8 cellular contexts compared by ENCODE assay signal in genomic region chr20:34022154-34022842, GRCh38. TPM values are rescaled to one million over a fixed set of nuclear protein-coding genes. Genes with fewer than 3 reads are reported as not detected.
DNase-seq lines count a peak whose midpoint lies in the region; ATAC-seq and TF ChIP-seq lines count a peak whose summit lies in the region.

No MANE protein-coding gene starts in this region.

- no peak overlapping the region for H3K4me3 Mint-ChIP-seq in GM23338
- no peak overlapping the region for H3K4me3 Mint-ChIP-seq in chondrocyte (ENCODE audit: unreplicated experiment)

- ATAC-seq in GM23338, result peak; percentile 68
- ATAC-seq in left lobe of liver, result no peak

- H3K79me2 ChIP-seq in GM23338 (replicated peaks; ENCODE audit: insufficient read depth) (peaks cover 98% of the 10 kb centered on the region), smooth muscle cell (ENCODE audit: low read depth) (peaks cover 90% of the 10 kb centered on the region)

- H3K27me3 ChIP-seq in GM23338 (ENCODE audit: insufficient read depth) (no peaks in the 10 kb centered on the region), smooth muscle cell (ENCODE audit: low read depth) (no peaks in the 10 kb centered on the region)

- no peaks in the 10 kb centered on the region for H3K9me3 Mint-ChIP-seq in GM23338
- H3K9me3 Mint-ChIP-seq in chondrocyte (ENCODE audit: low read depth), result no peaks in the 10 kb centered on the region

- peaks cover 69% of the 10 kb centered on the region for H4K20me1 ChIP-seq in GM23338 (replicated peaks; ENCODE audit: insufficient read depth)
- peaks cover 98% of the 10 kb centered on the region for H4K20me1 ChIP-seq in smooth muscle cell (ENCODE audit: low read depth)

- H3K4me2 ChIP-seq in GM23338 (no peak overlapping the region), smooth muscle cell (no peak overlapping the region)

- H3K9me2 ChIP-seq in GM23338 (ENCODE audit: insufficient read depth), result no peaks in the 10 kb centered on the region

- H3K27ac Mint-ChIP-seq in GM23338, result no peak overlapping the region; the same call in 1 of the 2 replicates
- no peak overlapping the region for H3K27ac Mint-ChIP-seq in chondrocyte (ENCODE audit: unreplicated experiment)

- H2AFZ ChIP-seq in GM23338 (no peak overlapping the region), smooth muscle cell (ENCODE audit: low read depth) (no peak overlapping the region)

- TF ChIP-seq CTCF in GM23338 (conservative IDR thresholded peaks at IDR 0.05; ENCODE audit: low read depth in 2 of 2) (peak; percentile 64 to 69), chondrocyte (IDR thresholded peaks at IDR 0.05) (peak; percentile 72), smooth muscle cell (IDR thresholded peaks at IDR 0.05; ENCODE audit: borderline replicate concordance, insufficient read depth, poor library complexity, severe bottlenecking) (peak; percentile 23)

- H3K4me3 ChIP-seq in GM23338, result no peak overlapping the region
- no peak overlapping the region for H3K4me3 ChIP-seq in smooth muscle cell

- H3F3A ChIP-seq in GM23338 (replicated peaks; ENCODE audit: low read depth) (no peaks in the 10 kb centered on the region), smooth muscle cell (ENCODE audit: low read depth) (peaks cover 2% of the 10 kb centered on the region)

- WGBS in smooth muscle cell (ENCODE audit: low lambda C conversion rate), result 89% methylated on average over 4 of the region's 4 CpGs

- peaks cover 6% of the 10 kb centered on the region; the same call in 2 of the 3 replicates for H3K36me3 Mint-ChIP-seq in GM23338 (ENCODE audit: low read depth)
- peaks cover 2% of the 10 kb centered on the region for H3K36me3 Mint-ChIP-seq in chondrocyte (ENCODE audit: low read depth)

- DNase-seq in NCI-H1092 treated with DMSO at 0.1 percent for 48 hours (lab: John Stamatoyannopoulos, UW), result peak; percentile 10
- no peak for DNase-seq in NCI-H1092 (lab: John Stamatoyannopoulos, UW)
- peak; percentile 74 for DNase-seq in GM23338 (ENCODE audit: low spot score)
- peak; percentile 33 for DNase-seq in NCI-H82 treated with DMSO at 0.1 percent for 48 hours (lab: John Stamatoyannopoulos, UW; ENCODE audit: unreplicated experiment)
- DNase-seq in chondrocyte (ENCODE audit: low spot score), result no peak
- DNase-seq in smooth muscle cell (lab: John Stamatoyannopoulos, UW; ENCODE audit: unreplicated experiment), result no peak
- no peak for DNase-seq in stimulated activated CD4-positive, alpha-beta T cell treated with anti-CD3 and anti-CD28 coated beads, Interleukin-15, amount 100 ng/mL, for 24 hours
- DNase-seq in left lobe of liver (ENCODE audit: low spot score), result no peak

- H3K27me3 Mint-ChIP-seq in GM23338 (ENCODE audit: insufficient read depth, low read depth, poor library complexity), result peaks cover 12% of the 10 kb centered on the region
- no peaks in the 10 kb centered on the region for H3K27me3 Mint-ChIP-seq in chondrocyte (ENCODE audit: low read depth)

- H3K36me3 ChIP-seq in GM23338 (ENCODE audit: insufficient read depth), result no peaks in the 10 kb centered on the region; the same call in 1 of the 2 replicates
- no peaks in the 10 kb centered on the region for H3K36me3 ChIP-seq in smooth muscle cell (ENCODE audit: low read depth)

- no peaks in the 10 kb centered on the region for H3K9me3 ChIP-seq in smooth muscle cell (replicated peaks; ENCODE audit: low read depth)

- no peak overlapping the region for H3K9ac ChIP-seq in smooth muscle cell (ENCODE audit: low read depth)

- no peak overlapping the region for H3K27ac ChIP-seq in GM23338 (ENCODE audit: low read depth)
- no peak overlapping the region for H3K27ac ChIP-seq in smooth muscle cell (ENCODE audit: low read depth)

- H3K4me1 ChIP-seq in GM23338 (ENCODE audit: insufficient read depth) (peaks cover 49% of the 10 kb centered on the region), smooth muscle cell (ENCODE audit: low read depth) (peaks cover 16% of the 10 kb centered on the region)

- H3K4me1 Mint-ChIP-seq in GM23338 (peaks cover 49% of the 10 kb centered on the region), chondrocyte (ENCODE audit: low read depth) (peaks cover 55% of the 10 kb centered on the region)

TF ChIP-seq in GM23338, 12 proteins besides CTCF, POLR2A, EP300 and RAD21 (continues in another document):
- TF ChIP-seq JUNB (IDR thresholded peaks at IDR 0.05; ENCODE audit: unreplicated experiment), result no peak
- TF ChIP-seq NANOG (IDR thresholded peaks at IDR 0.05; ENCODE audit: borderline replicate concordance), result no peak
- TF ChIP-seq CREB1 (CRISPR knock-in tag; IDR thresholded peaks at IDR 0.05; ENCODE audit: low read depth), result no peak
- no peak for TF ChIP-seq ETS1 (IDR thresholded peaks at IDR 0.05)
- no peak for TF ChIP-seq STAT1 (IDR thresholded peaks at IDR 0.05; ENCODE audit: unreplicated experiment)
- TF ChIP-seq, protein P1, sequence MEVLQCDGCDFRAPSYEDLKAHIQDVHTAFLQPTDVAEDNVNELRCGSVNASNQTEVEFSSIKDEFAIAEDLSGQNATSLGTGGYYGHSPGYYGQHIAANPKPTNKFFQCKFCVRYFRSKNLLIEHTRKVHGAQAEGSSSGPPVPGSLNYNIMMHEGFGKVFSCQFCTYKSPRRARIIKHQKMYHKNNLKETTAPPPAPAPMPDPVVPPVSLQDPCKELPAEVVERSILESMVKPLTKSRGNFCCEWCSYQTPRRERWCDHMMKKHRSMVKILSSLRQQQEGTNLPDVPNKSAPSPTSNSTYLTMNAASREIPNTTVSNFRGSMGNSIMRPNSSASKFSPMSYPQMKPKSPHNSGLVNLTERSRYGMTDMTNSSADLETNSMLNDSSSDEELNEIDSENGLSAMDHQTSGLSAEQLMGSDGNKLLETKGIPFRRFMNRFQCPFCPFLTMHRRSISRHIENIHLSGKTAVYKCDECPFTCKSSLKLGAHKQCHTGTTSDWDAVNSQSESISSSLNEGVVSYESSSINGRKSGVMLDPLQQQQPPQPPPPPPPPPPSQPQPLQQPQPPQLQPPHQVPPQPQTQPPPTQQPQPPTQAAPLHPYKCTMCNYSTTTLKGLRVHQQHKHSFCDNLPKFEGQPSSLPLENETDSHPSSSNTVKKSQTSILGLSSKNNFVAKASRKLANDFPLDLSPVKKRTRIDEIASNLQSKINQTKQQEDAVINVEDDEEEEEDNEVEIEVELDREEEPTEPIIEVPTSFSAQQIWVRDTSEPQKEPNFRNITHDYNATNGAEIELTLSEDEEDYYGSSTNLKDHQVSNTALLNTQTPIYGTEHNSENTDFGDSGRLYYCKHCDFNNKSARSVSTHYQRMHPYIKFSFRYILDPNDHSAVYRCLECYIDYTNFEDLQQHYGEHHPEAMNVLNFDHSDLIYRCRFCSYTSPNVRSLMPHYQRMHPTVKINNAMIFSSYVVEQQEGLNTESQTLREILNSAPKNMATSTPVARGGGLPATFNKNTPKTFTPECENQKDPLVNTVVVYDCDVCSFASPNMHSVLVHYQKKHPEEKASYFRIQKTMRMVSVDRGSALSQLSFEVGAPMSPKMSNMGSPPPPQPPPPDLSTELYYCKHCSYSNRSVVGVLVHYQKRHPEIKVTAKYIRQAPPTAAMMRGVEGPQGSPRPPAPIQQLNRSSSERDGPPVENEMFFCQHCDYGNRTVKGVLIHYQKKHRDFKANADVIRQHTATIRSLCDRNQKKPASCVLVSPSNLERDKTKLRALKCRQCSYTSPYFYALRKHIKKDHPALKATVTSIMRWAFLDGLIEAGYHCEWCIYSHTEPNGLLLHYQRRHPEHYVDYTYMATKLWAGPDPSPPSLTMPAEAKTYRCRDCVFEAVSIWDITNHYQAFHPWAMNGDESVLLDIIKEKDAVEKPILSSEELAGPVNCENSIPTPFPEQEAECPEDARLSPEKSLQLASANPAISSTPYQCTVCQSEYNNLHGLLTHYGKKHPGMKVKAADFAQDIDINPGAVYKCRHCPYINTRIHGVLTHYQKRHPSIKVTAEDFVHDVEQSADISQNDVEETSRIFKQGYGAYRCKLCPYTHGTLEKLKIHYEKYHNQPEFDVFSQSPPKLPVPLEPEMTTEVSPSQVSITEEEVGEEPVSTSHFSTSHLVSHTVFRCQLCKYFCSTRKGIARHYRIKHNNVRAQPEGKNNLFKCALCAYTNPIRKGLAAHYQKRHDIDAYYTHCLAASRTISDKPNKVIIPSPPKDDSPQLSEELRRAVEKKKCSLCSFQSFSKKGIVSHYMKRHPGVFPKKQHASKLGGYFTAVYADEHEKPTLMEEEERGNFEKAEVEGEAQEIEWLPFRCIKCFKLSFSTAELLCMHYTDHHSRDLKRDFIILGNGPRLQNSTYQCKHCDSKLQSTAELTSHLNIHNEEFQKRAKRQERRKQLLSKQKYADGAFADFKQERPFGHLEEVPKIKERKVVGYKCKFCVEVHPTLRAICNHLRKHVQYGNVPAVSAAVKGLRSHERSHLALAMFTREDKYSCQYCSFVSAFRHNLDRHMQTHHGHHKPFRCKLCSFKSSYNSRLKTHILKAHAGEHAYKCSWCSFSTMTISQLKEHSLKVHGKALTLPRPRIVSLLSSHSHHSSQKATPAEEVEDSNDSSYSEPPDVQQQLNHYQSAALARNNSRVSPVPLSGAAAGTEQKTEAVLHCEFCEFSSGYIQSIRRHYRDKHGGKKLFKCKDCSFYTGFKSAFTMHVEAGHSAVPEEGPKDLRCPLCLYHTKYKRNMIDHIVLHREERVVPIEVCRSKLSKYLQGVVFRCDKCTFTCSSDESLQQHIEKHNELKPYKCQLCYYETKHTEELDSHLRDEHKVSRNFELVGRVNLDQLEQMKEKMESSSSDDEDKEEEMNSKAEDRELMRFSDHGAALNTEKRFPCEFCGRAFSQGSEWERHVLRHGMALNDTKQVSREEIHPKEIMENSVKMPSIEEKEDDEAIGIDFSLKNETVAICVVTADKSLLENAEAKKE (CRISPR knock-in tag; IDR thresholded peaks at IDR 0.05), result no peak

RNA-seq across cellular contexts. Expression of gene RALY, which starts 28.6 kb away (rescaled TPM):
- 161 and 167 TPM in 2 replicates for total RNA-seq in GM23338 (2014; rRNA removed; shearing (Covaris generic))
- polyA plus RNA-seq in GM23338 (2016; fragmentation: Nextera tagmentation; extraction: Ambion mirVana) (137 and 144 TPM in 2 replicates), smooth muscle cell (193 and 218 TPM in 2 replicates)
- total RNA-seq in chondrocyte (78.7 to 169 TPM (median 168 TPM) in 3 replicates), smooth muscle cell (95.8 and 99.7 TPM in 2 replicates), left lobe of liver (26.8 TPM)

Comparison
In these comparisons a context has a peak if more than half of its experiments do, and no peak if none do; other contexts are left out.
1. DNase-seq: peak in NCI-H1092 treated with DMSO at 0.1 percent for 48 hours (single experiment), GM23338 (single experiment) and NCI-H82 treated with DMSO at 0.1 percent for 48 hours (single experiment); none in NCI-H1092 (single experiment), chondrocyte (single experiment), smooth muscle cell (single experiment), stimulated activated CD4-positive, alpha-beta T cell treated with anti-CD3 and anti-CD28 coated beads, Interleukin-15, amount 100 ng/mL, for 24 hours (single experiment) and left lobe of liver (single experiment).
2. Peak in every context shown above with its lines, with median percentiles within 50 percentile points of each other: CTCF ChIP-seq.